ENCODE assay signal across 28 cellular contexts in genomic region chr1:230399321-230400006, GRCh38. TPM values are rescaled to one million over a fixed set of nuclear protein-coding genes. Genes with fewer than 3 reads are reported as not detected.
DNase-seq lines count a peak whose midpoint lies in the region; ATAC-seq, FAIRE-seq and TF ChIP-seq lines count a peak whose summit lies in the region.
"Had no signal": no experiment of that assay in that cellular context is flagged by ENCODE, and none has a peak within 500 bp of the region (broad histone marks: within the 10 kb centered on the region; RNA-seq: fewer than 3 reads in every experiment).

No MANE protein-coding gene starts in this region.

- DNase-seq in H1 (ENCODE audit: low read depth in 1 of 2, low spot score in 2 of 2) = no peak
- DNase-seq in lung (ENCODE audit: low spot score) = peak; percentile 36
- DNase-seq in stimulated activated naive CD8-positive, alpha-beta T cell treated with anti-CD3 and anti-CD28 coated beads, Interleukin-15, amount 100 ng/mL, for 72 hours = no peak
- no peak for DNase-seq in COLO668 (lab: John Stamatoyannopoulos, UW; ENCODE audit: unreplicated experiment)
- DNase-seq in HAP-1 (ENCODE audit: low spot score in 2 of 2) = no peak
- no peak for DNase-seq in GM19239 (ENCODE audit: insufficient read length, low spot score)
- DNase-seq: AML-193; C1 segment of cervical spinal cord; CD4-positive, alpha-beta memory T cell; DMS 273 treated with DMSO at 0.1 percent for 48 hours; DMS79; EL; GF-D8; Kasumi-1; NCI-H1105; NCI-H1436 treated with DMSO at 0.1 percent for 48 hours; NCI-H187 treated with DMSO at 0.1 percent for 48 hours; NCI-H2171 treated with DMSO at 0.1 percent for 48 hours; NCI-H524 treated with DMSO at 0.1 percent for 48 hours; NCI-H774; PC-3; SK-N-SH had no signal

- no peak overlapping the region for H3K4ac ChIP-seq in H1 (replicated peaks; ENCODE audit: insufficient read length, low read depth, low read length)

- no peaks in the 10 kb centered on the region for H3K36me3 ChIP-seq in HEK293 (ENCODE audit: control insufficient read depth in 2 of 2, insufficient read depth in 1 of 2, low read length in 2 of 2)
- no peaks in the 10 kb centered on the region for H3K36me3 ChIP-seq in H1 (ENCODE audit: control insufficient read depth in 2 of 4, insufficient read depth in 4 of 4, low read length in 3 of 4)
- no peaks in the 10 kb centered on the region for H3K36me3 ChIP-seq in lung (ENCODE audit: control insufficient read depth in 2 of 2, insufficient read depth in 2 of 2, low read length in 2 of 2)
- no peaks in the 10 kb centered on the region for H3K36me3 ChIP-seq in HAP-1 (replicated peaks)

- H3K9me3 ChIP-seq in HEK293 (ENCODE audit: control insufficient read depth, insufficient read depth, low read depth, low read length) (no peaks in the 10 kb centered on the region), H1 (ENCODE audit: insufficient read depth in 2 of 2, low read depth in 1 of 2, low read length in 1 of 2) (no peaks in the 10 kb centered on the region), lung (ENCODE audit: control insufficient read depth in 2 of 2, insufficient read depth in 1 of 2, low read length in 1 of 2) (no peaks in the 10 kb centered on the region), HAP-1 (no peaks in the 10 kb centered on the region)
- H3K9me3 ChIP-seq: SK-N-SH had no signal

- no peak overlapping the region for H3K9ac ChIP-seq in H1 (replicated peaks in 1 of 4; ENCODE audit: extremely low read depth in 1 of 4, low read depth in 3 of 4, low read length in 3 of 4)
- H3K9ac ChIP-seq: SK-N-SH had no signal

- no peak overlapping the region for H2BK20ac ChIP-seq in H1 (ENCODE audit: low read length)

- no peak overlapping the region for H2BK120ac ChIP-seq in H1 (replicated peaks; ENCODE audit: low read depth, low read length)

- no peak overlapping the region for H4K5ac ChIP-seq in H1 (ENCODE audit: insufficient read length, low read depth, low read length)

- no peak for TF ChIP-seq EP300 in H1 (IDR thresholded peaks at IDR 0.05; ENCODE audit: borderline replicate concordance in 1 of 2, low read depth in 2 of 2, low read length in 2 of 2)

- H3K27ac ChIP-seq in HEK293 (ENCODE audit: extremely low read depth, low read depth, low read length) (no peak overlapping the region), H1 (ENCODE audit: low read depth, low read length) (no peak overlapping the region), lung (ENCODE audit: low read depth in 1 of 2, low read length in 1 of 2) (no peak overlapping the region)

- TF ChIP-seq RAD21 in H1 (IDR thresholded peaks at IDR 0.05 in 1 of 2, conservative IDR thresholded peaks at IDR 0.05 in 1 of 2; ENCODE audit: low read depth in 2 of 2, low read length in 2 of 2) = no peak

- H3K14ac ChIP-seq in H1 (ENCODE audit: insufficient read length) = no peak overlapping the region

- no peaks in the 10 kb centered on the region for H3K4me1 Mint-ChIP-seq in stimulated activated naive CD8-positive, alpha-beta T cell treated with anti-CD3 and anti-CD28 coated beads, Interleukin-15, amount 100 ng/mL, for 72 hours
- H3K4me1 Mint-ChIP-seq: CD4-positive, alpha-beta memory T cell had no signal

- WGBS in H1 (ENCODE audit: extremely low coverage in 1 of 2, insufficient coverage in 1 of 2, insufficient read length in 1 of 2, insufficient replicate concordance in 2 of 2, low coverage in 1 of 2, low lambda C conversion rate in 2 of 2, missing lambda C conversion rate in 1 of 2), 2 experiments = 90% methylated on average over 21 of the region's 22 CpGs; no CpG with 5 or more reads in 1 of the 2 experiments
- 83 to 92% methylated on average over 22 of the region's 22 CpGs for WGBS in lung, 2 donors

- H2AFZ ChIP-seq in H1 (ENCODE audit: low read length) = no peak overlapping the region

- peaks cover 0 to 39% of the 10 kb centered on the region in 2 experiments; a peak in 2 of 4 replicates for H3K79me2 ChIP-seq in H1 (ENCODE audit: control insufficient read depth in 1 of 2, insufficient read depth in 2 of 2, low read length in 2 of 2)

- in situ Hi-C loops in HAP-1 (cut with MboI; ENCODE audit: low sequenced_read_pairs) = no loop called here

- H4K20me1 ChIP-seq in H1 (replicated peaks in 1 of 2; ENCODE audit: control insufficient read depth in 1 of 2, insufficient read depth in 2 of 2, low read length in 2 of 2) = peaks cover 6 to 20% of the 10 kb centered on the region in 2 experiments

- H3K23ac ChIP-seq in H1 (ENCODE audit: insufficient read length) = no peak overlapping the region

- no peaks in the 10 kb centered on the region for H3K9me3 Mint-ChIP-seq in stimulated activated naive CD8-positive, alpha-beta T cell treated with anti-CD3 and anti-CD28 coated beads, Interleukin-15, amount 100 ng/mL, for 72 hours

- peaks cover 63% of the 10 kb centered on the region for H3K27me3 Mint-ChIP-seq in stimulated activated naive CD8-positive, alpha-beta T cell treated with anti-CD3 and anti-CD28 coated beads, Interleukin-15, amount 100 ng/mL, for 72 hours

- H3K4me2 ChIP-seq in H1 (ENCODE audit: insufficient read depth in 1 of 2, low read depth in 2 of 2, low read length in 2 of 2) = no peak overlapping the region
- H3K4me2 ChIP-seq: SK-N-SH had no signal

- H4K91ac ChIP-seq in H1 (replicated peaks; ENCODE audit: insufficient read length, low read length) = no peak overlapping the region

- no peak overlapping the region for H3K4me3 ChIP-seq in HEK293 (ENCODE audit: low read depth, low read length)
- H3K4me3 ChIP-seq in H1 (ENCODE audit: extremely low read depth in 1 of 4, insufficient read depth in 2 of 4, low read depth in 3 of 4, low read length in 4 of 4) = no peak overlapping the region
- no peak overlapping the region for H3K4me3 ChIP-seq in lung
- no peak overlapping the region for H3K4me3 ChIP-seq in HAP-1
- H3K4me3 ChIP-seq: K562 had no signal

- H2AK5ac ChIP-seq in H1 (ENCODE audit: low read depth, low read length) = no peak overlapping the region

- H3K4me3 Mint-ChIP-seq in stimulated activated naive CD8-positive, alpha-beta T cell treated with anti-CD3 and anti-CD28 coated beads, Interleukin-15, amount 100 ng/mL, for 72 hours = no peak overlapping the region
- H3K4me3 Mint-ChIP-seq: CD4-positive, alpha-beta memory T cell had no signal

- peak overlapping the region; percentile 1; the same call in 1 of the 2 replicates for H3K18ac ChIP-seq in H1 (ENCODE audit: extremely low read depth, low read length)

- H3K27me3 ChIP-seq in H1 (replicated peaks in 1 of 4; ENCODE audit: control insufficient read depth in 3 of 4, extremely low read depth in 1 of 4, insufficient read depth in 3 of 4, low read length in 3 of 4) = no peaks in the 10 kb centered on the region
- no peaks in the 10 kb centered on the region for H3K27me3 ChIP-seq in lung (ENCODE audit: control insufficient read depth, insufficient read depth)
- H3K27me3 ChIP-seq in HAP-1 (ENCODE audit: low read depth) = no peaks in the 10 kb centered on the region

- no peak for TF ChIP-seq CTCF in HEK293 (tag by site-specific recombination; IDR thresholded peaks at IDR 0.05)
- TF ChIP-seq CTCF in H1 (IDR thresholded peaks at IDR 0.05; ENCODE audit: control extremely low read depth in 1 of 3, insufficient read depth in 1 of 3, low read depth in 1 of 3, low read length in 3 of 3) = no peak
- TF ChIP-seq CTCF in lung (IDR thresholded peaks at IDR 0.05; ENCODE audit: control extremely low read depth, extremely low read depth) = no peak

- no peak for TF ChIP-seq POLR2A in H1 (IDR thresholded peaks at IDR 0.05; ENCODE audit: control extremely low read depth in 1 of 2, low read depth in 2 of 2, low read length in 2 of 2)

- peaks cover 3% of the 10 kb centered on the region; the same call in 1 of the 2 replicates for H3K79me1 ChIP-seq in H1 (ENCODE audit: low read depth, low read length)

- H3K56ac ChIP-seq in H1 (replicated peaks; ENCODE audit: insufficient read length, low read depth, low read length) = no peak overlapping the region

- peak overlapping the region; percentile 40; the same call in 1 of the 2 replicates for H2BK5ac ChIP-seq in H1 (ENCODE audit: low read depth, low read length)

- CTCF ChIA-PET in HEK293 (lab: Yijun Ruan, JAX) (interaction anchor here (0.7 kb wide), 1 partner anchor 21 kb away, joined by 4 read pairs; no protein-coding TSS in a partner anchor), H1 (lab: Charles Lee; ENCODE audit: partially characterized antibody) (interaction anchor here (0.7 to 1.3 kb wide), 6 partner anchors 11 to 139 kb away, joined by 3 to 5 read pairs (median 3); no protein-coding TSS in a partner anchor)

- ATAC-seq in lung (ENCODE audit: insufficient read depth, low FRiP score) = no peak
- no peak for ATAC-seq in stimulated activated naive CD8-positive, alpha-beta T cell treated with anti-CD3 and anti-CD28 coated beads, Interleukin-15, amount 100 ng/mL, for 72 hours
- ATAC-seq: HepG2, K562 had no signal

- H3K27ac Mint-ChIP-seq in stimulated activated naive CD8-positive, alpha-beta T cell treated with anti-CD3 and anti-CD28 coated beads, Interleukin-15, amount 100 ng/mL, for 72 hours = no peak overlapping the region
- H3K27ac Mint-ChIP-seq: CD4-positive, alpha-beta memory T cell had no signal

- H2BK12ac ChIP-seq in H1 (ENCODE audit: low read depth, low read length) = peak overlapping the region; percentile 2; the same call in 1 of the 2 replicates

- no peak overlapping the region; the same call in 1 of the 2 replicates for H4K8ac ChIP-seq in H1 (ENCODE audit: extremely low read depth, insufficient read depth, low read length)

- FAIRE-seq in H1 (lab: Jason Lieb, UNC) (no peak), GM19239 (lab: Jason Lieb, UNC) (no peak)
- FAIRE-seq: A204.1, GM12891, H54, HepG2, K562 had no signal

- H2BK15ac ChIP-seq in H1 (ENCODE audit: low read length) = no peak overlapping the region

- POLR2A ChIA-PET in HEK293 (lab: Yijun Ruan, JAX) = no interaction called here
- POLR2A ChIA-PET in H1 (lab: Charles Lee; ENCODE audit: partially characterized antibody) = interaction anchor here (1.6 to 2.1 kb wide), 2 partner anchors 27 to 29 kb away, joined by 5 read pairs; partner anchors contain the start of gene PGBD5

- H3K23me2 ChIP-seq in H1 (ENCODE audit: low read depth, low read length) = peaks cover 2% of the 10 kb centered on the region; the same call in 1 of the 2 replicates

- no peaks in the 10 kb centered on the region for H3K4me1 ChIP-seq in HEK293 (ENCODE audit: control insufficient read depth, insufficient read depth, low read length)
- peaks cover 0 to 23% (median 12%) of the 10 kb centered on the region in 4 experiments; a peak in 6 of 7 replicates for H3K4me1 ChIP-seq in H1 (replicated peaks in 1 of 4; ENCODE audit: control insufficient read depth in 3 of 4, insufficient read depth in 4 of 4, low read length in 3 of 4)
- no peaks in the 10 kb centered on the region for H3K4me1 ChIP-seq in lung (ENCODE audit: control insufficient read depth in 2 of 2, insufficient read depth in 2 of 2, low read length in 2 of 2)
- H3K4me1 ChIP-seq in HAP-1 = no peaks in the 10 kb centered on the region

RNA-seq across cellular contexts. Expression of gene PGBD5, which starts 26.7 kb away (rescaled TPM):
- 18.4 and 21.2 TPM in 2 replicates for total RNA-seq in H1 (2021; fragmentation: NEBNext Ultra II Directional; extraction: Animal tissue kit (Norgen Biotek cat#: 25700))
- polyA plus RNA-seq in H1 (2011; rRNA removed) (16.3 and 17.2 TPM in 2 replicates), lung (1 to 10 TPM in 1 of 2 donors, under 1 TPM in 1; 0.54 to 1.5 TPM)
- polyA plus RNA-seq in H1 (2011; cell fraction: cytosol; rRNA removed) = 19.2 TPM
- 26.3 TPM for polyA plus RNA-seq in H1 (2011; cell fraction: nucleus; rRNA removed)
- 14.3 to 21.6 TPM (median 19.5 TPM) in 4 replicates for polyA plus RNA-seq in H1 (2012, experiment 1 of 2)
- polyA plus RNA-seq in H1 (2012, experiment 2 of 2) = 13.3 TPM
- polyA plus RNA-seq in H1 (2013, experiment 1 of 2) = 11.0 TPM
- polyA plus RNA-seq in H1 (2013, experiment 2 of 2) = 12.3 TPM
- polyA minus RNA-seq in H1 (2011; rRNA and poly(A)+ RNA removed) = 27.6 and 30.6 TPM in 2 replicates
- 13.5 TPM for polyA minus RNA-seq in H1 (2011; cell fraction: cytosol; rRNA and poly(A)+ RNA removed)
- 10.5 TPM for polyA minus RNA-seq in H1 (2011; cell fraction: nucleus; rRNA and poly(A)+ RNA removed)
- 1 to 10 TPM; 2.0 to 3.0 TPM for total RNA-seq in lung
- total RNA-seq: CD4-positive, alpha-beta memory T cell had no signal
- polyA plus RNA-seq: CD4-positive, alpha-beta memory T cell had no signal
